9 cellular contexts compared by ENCODE assay signal in genomic region chrX:42943051-42943450, GRCh38.
A peak's percentile ranks its signal among the peaks of the same experiment; 100 is the strongest.
DNase-seq lines count a peak whose midpoint lies in the region; ATAC-seq lines count a peak whose summit lies in the region.
"Had no signal": no experiment of that assay in that cellular context is flagged by ENCODE, and none has a peak within 500 bp of the region (broad histone marks: within the 10 kb centered on the region; RNA-seq: fewer than 3 reads in every experiment).

No MANE protein-coding gene starts in this region.

- CTCF ChIA-PET in activated CD4-positive, alpha-beta T cell treated with anti-CD3 and anti-CD28 coated beads, Interleukin-2, amount 10 ng/mL, durations not matched to agents 7 days and 5 days (lab: Charles Lee): interaction anchor here (0.6 to 1.1 kb wide), 4 partner anchors 13 to 129 kb away, joined by 3 to 5 read pairs (median 4); no protein-coding TSS in a partner anchor
- CTCF ChIA-PET in T-cell (lab: Charles Lee): interaction anchor here in 1 of 2 donors (0.5 to 1.0 kb wide), 2 partner anchors 115 to 326 kb away, joined by 3 to 4 read pairs; no protein-coding TSS in a partner anchor

- peaks cover 27% of the 10 kb centered on the region for H3K9me3 Mint-ChIP-seq in activated CD4-positive, alpha-beta T cell treated with anti-CD3 and anti-CD28 coated beads, Interleukin-2, amount 10 ng/mL, durations not matched to agents 7 days and 5 days
- peaks cover 0 to 4% (median 2%) of the 10 kb centered on the region in 3 donors for H3K9me3 Mint-ChIP-seq in T-cell

- POLR2A ChIA-PET in activated CD4-positive, alpha-beta T cell treated with anti-CD3 and anti-CD28 coated beads, Interleukin-2, amount 10 ng/mL, durations not matched to agents 7 days and 5 days (lab: Charles Lee): no interaction called here
- POLR2A ChIA-PET in T-cell (lab: Charles Lee): interaction anchor here in 1 of 2 donors (0.9 kb wide), 1 partner anchor 11 kb away, joined by 3 read pairs; no protein-coding TSS in a partner anchor

- DNase-seq in activated CD4-positive, alpha-beta T cell treated with anti-CD3 and anti-CD28 coated beads, Interleukin-2, amount 10 ng/mL, durations not matched to agents 7 days and 5 days: peak; percentile 20
- no peak for DNase-seq in activated CD4-positive, alpha-beta T cell treated with anti-CD3 and anti-CD28 coated beads for 48 hours
- peak in 4 of 34 experiments; percentile 15 to 23 (median 17) for DNase-seq in T-cell
- no peak for DNase-seq in hippocampal formation (lab: John Stamatoyannopoulos, UW)
- DNase-seq in activated CD4-positive, alpha-beta T cell treated with anti-CD3 and anti-CD28 coated beads, Interleukin-2, amount 50 U/mL, for 1 hour: no peak
- DNase-seq: activated CD4-positive, alpha-beta T cell treated with anti-CD3 and anti-CD28 coated beads, Interleukin-2, amount 50 U/mL, for 48 hours had no signal

- no peak overlapping the region for H3K4me3 ChIP-seq in skin epidermis

- H3K4me1 Mint-ChIP-seq in activated CD4-positive, alpha-beta T cell treated with anti-CD3 and anti-CD28 coated beads, Interleukin-2, amount 10 ng/mL, durations not matched to agents 7 days and 5 days: peaks cover 82% of the 10 kb centered on the region
- H3K4me1 Mint-ChIP-seq in T-cell: peaks cover 91 to 97% (median 94%) of the 10 kb centered on the region in 3 donors

- peak overlapping the region; percentile 96 for H3K27ac Mint-ChIP-seq in activated CD4-positive, alpha-beta T cell treated with anti-CD3 and anti-CD28 coated beads, Interleukin-2, amount 10 ng/mL, durations not matched to agents 7 days and 5 days
- H3K27ac Mint-ChIP-seq in T-cell: peak overlapping the region; percentile 91 to 99

- H3K36me3 Mint-ChIP-seq in activated CD4-positive, alpha-beta T cell treated with anti-CD3 and anti-CD28 coated beads, Interleukin-2, amount 10 ng/mL, durations not matched to agents 7 days and 5 days (ENCODE audit: low read depth): peaks cover 44% of the 10 kb centered on the region
- H3K36me3 Mint-ChIP-seq in T-cell: peaks cover 5% of the 10 kb centered on the region

- peak; percentile 37 for ATAC-seq in HG02852 (IDR thresholded peaks at IDR 0.05; ENCODE audit: unreplicated experiment)
- peak; percentile 14 to 39 (median 30) for ATAC-seq in T-cell (replicated peaks in 1 of 4)
- no peak for ATAC-seq in GM18519 (IDR thresholded peaks at IDR 0.05; ENCODE audit: low FRiP score, unreplicated experiment)

- no peaks in the 10 kb centered on the region for H3K27me3 Mint-ChIP-seq in activated CD4-positive, alpha-beta T cell treated with anti-CD3 and anti-CD28 coated beads, Interleukin-2, amount 10 ng/mL, durations not matched to agents 7 days and 5 days
- H3K27me3 Mint-ChIP-seq in T-cell: no peaks in the 10 kb centered on the region

- H3K4me3 Mint-ChIP-seq in activated CD4-positive, alpha-beta T cell treated with anti-CD3 and anti-CD28 coated beads, Interleukin-2, amount 10 ng/mL, durations not matched to agents 7 days and 5 days: peak overlapping the region; percentile 40
- peak overlapping the region in 2 of 3 donors; percentile 4 to 65 for H3K4me3 Mint-ChIP-seq in T-cell

- peak overlapping the region in 14 of 21 experiments; percentile 10 to 92 (median 66) for H3K27ac ChIP-seq in skin epidermis
